23 cellular contexts compared by ENCODE assay signal in genomic region chr12:97756066-97756701, GRCh38.
DNase-seq lines count a peak whose midpoint lies in the region; ATAC-seq and TF ChIP-seq lines count a peak whose summit lies in the region.
"Had no signal": no experiment of that assay in that cellular context is flagged by ENCODE, and none has a peak within 500 bp of the region (broad histone marks: within the 10 kb centered on the region; RNA-seq: fewer than 3 reads in every experiment).

No MANE protein-coding gene starts in this region.

- intact Hi-C loops in ascending aorta (cut with DNase I) = no loop called here

- no peak for TF ChIP-seq EP300 in upper lobe of left lung (IDR thresholded peaks at IDR 0.05)

- 81% methylated on average over 10 of the region's 10 CpGs for WGBS in upper lobe of left lung, 2 donors

- H3K4me3 ChIP-seq in KMS-11 (IDR thresholded peaks at IDR 0.05; ENCODE audit: insufficient read depth, low read depth, low read length) (no peak overlapping the region), ascending aorta (no peak overlapping the region), upper lobe of left lung (no peak overlapping the region)
- H3K4me3 ChIP-seq: esophagus squamous epithelium, HAP-1, uterus had no signal

- H4K20me1 ChIP-seq in KMS-11 (ENCODE audit: insufficient read depth) = no peaks in the 10 kb centered on the region

- H3K9me3 ChIP-seq in ascending aorta = no peaks in the 10 kb centered on the region
- H3K9me3 ChIP-seq in upper lobe of left lung = no peaks in the 10 kb centered on the region
- H3K9me3 ChIP-seq: esophagus squamous epithelium, HAP-1, SK-N-SH, uterus had no signal

- DNase-seq in ascending aorta (ENCODE audit: low spot score in 2 of 2) (no peak), inferior parietal cortex (ENCODE audit: extremely low spot score) (peak; percentile 38), upper lobe of left lung (no peak), NCI-H2107 (lab: John Stamatoyannopoulos, UW) (no peak), putamen (ENCODE audit: low spot score) (no peak)
- DNase-seq: activated CD4-positive, alpha-beta T cell treated with anti-CD3 and anti-CD28 coated beads, Interleukin-2, amount 50 U/mL, for 4 hours; CD4-positive, alpha-beta T cell; DMS 273 treated with DMSO at 0.1 percent for 48 hours; esophagus squamous epithelium; KG1; left cardiac atrium; naive thymus-derived CD4-positive, alpha-beta T cell; NCI-H1048; NCI-H2029; NCI-H446 treated with DMSO at 0.1 percent for 48 hours; SK-N-SH; stimulated activated naive CD8-positive, alpha-beta T cell treated with anti-CD3 and anti-CD28 coated beads, Interleukin-15, amount 100 ng/mL, for 72 hours; T-helper 2 cell; uterus had no signal

- H3K27me3 ChIP-seq in KMS-11 (ENCODE audit: insufficient read depth, low read depth) = no peaks in the 10 kb centered on the region
- H3K27me3 ChIP-seq in ascending aorta = no peaks in the 10 kb centered on the region
- no peaks in the 10 kb centered on the region for H3K27me3 ChIP-seq in upper lobe of left lung
- H3K27me3 ChIP-seq: esophagus squamous epithelium, uterus had no signal

- peak overlapping the region; percentile 32; the same call in 1 of the 2 replicates for H3K9ac ChIP-seq in KMS-11
- H3K9ac ChIP-seq: SK-N-SH had no signal

- H3K4me1 ChIP-seq in KMS-11 (ENCODE audit: low read depth, poor library complexity, severe bottlenecking) (peaks cover 93% of the 10 kb centered on the region), ascending aorta (peaks cover 0 to 2% of the 10 kb centered on the region in 2 donors), upper lobe of left lung (peaks cover 0 to 5% (median 1%) of the 10 kb centered on the region in 4 donors)
- H3K4me1 ChIP-seq: HAP-1, uterus had no signal

- no peaks in the 10 kb centered on the region for H3K79me2 ChIP-seq in KMS-11 (ENCODE audit: insufficient read depth, low read depth)

- TF ChIP-seq CTCF in KMS-11 (conservative IDR thresholded peaks at IDR 0.05; ENCODE audit: low read depth, low read length) (no peak), ascending aorta (IDR thresholded peaks at IDR 0.05) (no peak), upper lobe of left lung (IDR thresholded peaks at IDR 0.05) (no peak)

- TF ChIP-seq POLR2A in upper lobe of left lung (IDR thresholded peaks at IDR 0.05) = no peak

- H3K4me2 ChIP-seq in KMS-11 = peak overlapping the region; percentile 89
- H3K4me2 ChIP-seq: SK-N-SH had no signal

- H2AFZ ChIP-seq in KMS-11 (ENCODE audit: low read depth) = peak overlapping the region; percentile 62; the same call in 1 of the 2 replicates

- ATAC-seq in upper lobe of left lung (ENCODE audit: low FRiP score in 2 of 2) = no peak
- ATAC-seq in HG03039 (IDR thresholded peaks at IDR 0.05; ENCODE audit: unreplicated experiment) = no peak
- ATAC-seq: naive thymus-derived CD4-positive, alpha-beta T cell; stimulated activated naive CD8-positive, alpha-beta T cell treated with anti-CD3 and anti-CD28 coated beads, Interleukin-15, amount 100 ng/mL, for 72 hours; WTC11 had no signal

- peak overlapping the region; percentile 87 for H3K27ac ChIP-seq in KMS-11
- H3K27ac ChIP-seq in ascending aorta = peak overlapping the region; percentile 68 to 70
- peak overlapping the region in 3 of 4 donors; percentile 31 to 65 (median 55) for H3K27ac ChIP-seq in upper lobe of left lung

- H3K36me3 ChIP-seq in KMS-11 (ENCODE audit: insufficient read depth) = no peaks in the 10 kb centered on the region
- no peaks in the 10 kb centered on the region for H3K36me3 ChIP-seq in ascending aorta
- no peaks in the 10 kb centered on the region for H3K36me3 ChIP-seq in upper lobe of left lung
- H3K36me3 ChIP-seq: esophagus squamous epithelium, HAP-1, uterus had no signal
